ENCODE assay signal across 31 cellular contexts in genomic region chr19:51329411-51329810, GRCh38. TPM values are rescaled to one million over a fixed set of nuclear protein-coding genes. Genes with fewer than 3 reads are reported as not detected.
"Had no signal": no experiment of that assay in that cellular context is flagged by ENCODE, and none has a peak within 500 bp of the region (broad histone marks: within the 10 kb centered on the region; RNA-seq: fewer than 3 reads in every experiment).

No MANE protein-coding gene starts in this region.

- DNase-seq: colonic mucosa; cortex of kidney; effector CD8-positive, alpha-beta T cell; effector memory CD8-positive, alpha-beta T cell; erythroblast; esophagus squamous epithelium; foreskin fibroblast; foreskin melanocyte; gastrocnemius medialis; glutamatergic neuron; heart right ventricle; hippocampal formation; left cardiac atrium; left lung; left ventricle myocardium superior; lower lobe of right lung; mesenchymal stem cell; mucosa of descending colon had no signal

- H3K27ac ChIP-seq: colonic mucosa, epithelial cell of prostate, esophagus squamous epithelium, gastrocnemius medialis, heart right ventricle, left lung, lower lobe of right lung had no signal

- FAIRE-seq: endothelial cell of umbilical vein, islet of Langerhans, keratinocyte had no signal

- H3K27ac Mint-ChIP-seq: dendritic cell treated with granulocyte-macrophage colony-stimulating factor and Interleukin-4, amounts not matched to agents 40 ng/mL and 50 ng/mL, for 4 days; effector memory CD8-positive, alpha-beta T cell; mesothelial cell of epicardium had no signal

- H3K36me3 ChIP-seq: colonic mucosa, gastrocnemius medialis, left lung, lower lobe of right lung had no signal

- H3K4me3 ChIP-seq: colonic mucosa, esophagus squamous epithelium, gastrocnemius medialis, heart right ventricle, left lung, lower lobe of right lung, mucosa of descending colon had no signal

- ATAC-seq: effector memory CD8-positive, alpha-beta T cell; esophagus mucosa; gastrocnemius medialis; heart right ventricle; left cardiac atrium; left lung; left ventricle myocardium superior; lower lobe of right lung; mucosa of descending colon had no signal

- H3K4me3 Mint-ChIP-seq: dendritic cell treated with granulocyte-macrophage colony-stimulating factor and Interleukin-4, amounts not matched to agents 40 ng/mL and 50 ng/mL, for 4 days; mesothelial cell of epicardium had no signal

- H3K4me1 ChIP-seq: colonic mucosa, gastrocnemius medialis had no signal

- H3K9me3 ChIP-seq: colonic mucosa, esophagus squamous epithelium, gastrocnemius medialis, left lung, lower lobe of right lung, mucosa of descending colon had no signal

RNA-seq across cellular contexts. Expression of gene IGLON5, which starts 18.0 kb away (rescaled TPM):
- total RNA-seq: dermis microvascular lymphatic vessel endothelial cell, endothelial cell of umbilical vein, esophagus mucosa, esophagus squamous epithelium, gastrocnemius medialis, glomerular endothelial cell, left lung, left ventricle myocardium superior, lower lobe of right lung, lung microvascular endothelial cell, myocyte had no signal
- polyA plus RNA-seq: endothelial cell of umbilical vein, keratinocyte had no signal

RNA-seq across cellular contexts. Expression of gene CLDND2, which starts 39.4 kb away (rescaled TPM):
- total RNA-seq: cerebellum, dermis microvascular lymphatic vessel endothelial cell, esophagus squamous epithelium, gastrocnemius medialis, glomerular endothelial cell, kidney epithelial cell, left ventricle myocardium superior, lung microvascular endothelial cell, myocyte had no signal
- polyA plus RNA-seq: endothelial cell of umbilical vein had no signal

RNA-seq across cellular contexts. Expression of gene NKG7, which starts 43.0 kb away (rescaled TPM):
- total RNA-seq: dermis microvascular lymphatic vessel endothelial cell, endothelial cell of umbilical vein, esophagus mucosa, glomerular endothelial cell, kidney epithelial cell, lung microvascular endothelial cell, mesothelial cell of epicardium, myocyte had no signal
- polyA plus RNA-seq: endothelial cell of umbilical vein, keratinocyte had no signal
